In genomic region chr6:21831531-21832291, GRCh38 we compare ENCODE assay signal across 20 cellular contexts.
DNase-seq lines count a peak whose midpoint lies in the region; ATAC-seq, FAIRE-seq and TF ChIP-seq lines count a peak whose summit lies in the region.
"Had no signal": no experiment of that assay in that cellular context is flagged by ENCODE, and none has a peak within 500 bp of the region (broad histone marks: within the 10 kb centered on the region; RNA-seq: fewer than 3 reads in every experiment).

No MANE protein-coding gene starts in this region.

- 52 to 62% methylated on average over 7 to 8 of the region's 8 CpGs for WGBS in transverse colon (ENCODE audit: low coverage in 1 of 2), 2 donors

- FAIRE-seq in HTR-8/SVneo (lab: Jason Lieb, UNC) = no peak
- FAIRE-seq: G401.6 had no signal

- no peaks in the 10 kb centered on the region; the same call in 1 of the 2 replicates for H3K36me3 ChIP-seq in HUES48 (ENCODE audit: control insufficient read depth, insufficient read depth, low read length)
- no peaks in the 10 kb centered on the region for H3K36me3 ChIP-seq in transverse colon
- H3K36me3 ChIP-seq: BLaER1 treated with 17β-estradiol and CSF1 and Interleukin-3, amounts not matched to agents 10 nM and 100 nM; heart right ventricle; MG63 had no signal

- H3K9me3 ChIP-seq in HUES48 (ENCODE audit: control insufficient read depth, insufficient read depth, low read length) (no peaks in the 10 kb centered on the region), transverse colon (no peaks in the 10 kb centered on the region)
- H3K9me3 ChIP-seq: heart right ventricle, MG63 had no signal

- TF ChIP-seq POLR2A in transverse colon (IDR thresholded peaks at IDR 0.05) = no peak

- DNase-seq in AG10803 (ENCODE audit: low read depth) (peak; percentile 85), chondrocyte (ENCODE audit: low spot score) (no peak), mesothelial cell of epicardium (ENCODE audit: low spot score in 2 of 2, unreplicated experiment in 2 of 2) (no peak), transverse colon (no peak), HTR-8/SVneo (ENCODE audit: insufficient read length, low spot score) (no peak)
- no peak for DNase-seq in effector CD4-positive, alpha-beta T cell
- DNase-seq in stimulated activated naive B cell treated with anti-CD40 and anti-IgM and Interleukin-4, amounts not matched to agents 10 μg/mL and 1 μg/mL and 100 μg/mL, for 72 hours = no peak
- DNase-seq: dorsolateral prefrontal cortex; heart right ventricle; MG63; NCI-H2227 treated with DMSO at 0.1 percent for 48 hours; PC-9; stimulated activated CD4-positive, alpha-beta T cell treated with anti-CD3 and anti-CD28 coated beads, Interleukin-2, amount 100 ng/mL, for 24 hours; T-helper 9 cell had no signal

- no peak overlapping the region for H3K4me3 ChIP-seq in AG10803 (ENCODE audit: low read length)
- no peak overlapping the region for H3K4me3 ChIP-seq in HUES48 (ENCODE audit: low read depth, low read length)
- no peak overlapping the region for H3K4me3 ChIP-seq in transverse colon
- H3K4me3 ChIP-seq: BLaER1 treated with 17β-estradiol and CSF1 and Interleukin-3, amounts not matched to agents 10 nM and 100 nM; dorsolateral prefrontal cortex; heart right ventricle; MG63; PC-9 had no signal

- H3K4me1 Mint-ChIP-seq in chondrocyte (ENCODE audit: low read depth) (peaks cover 31% of the 10 kb centered on the region), mesothelial cell of epicardium (peaks cover 75% of the 10 kb centered on the region)
- peaks cover 1 to 19% of the 10 kb centered on the region in 2 donors for H3K4me1 Mint-ChIP-seq in stimulated activated naive B cell treated with anti-CD40 and anti-IgM and Interleukin-4, amounts not matched to agents 10 μg/mL and 1 μg/mL and 100 μg/mL, for 72 hours
- H3K4me1 Mint-ChIP-seq: stimulated activated effector memory CD8-positive, alpha-beta T cell treated with anti-CD3 and anti-CD28 coated beads, Interleukin-12 subunit alpha, Interleukin-12 subunit beta, amount 100 ng/mL, for 72 hours had no signal

- peak overlapping the region; percentile 76 for H3K27ac Mint-ChIP-seq in chondrocyte (ENCODE audit: unreplicated experiment)
- H3K27ac Mint-ChIP-seq in mesothelial cell of epicardium = peak overlapping the region; percentile 91
- H3K27ac Mint-ChIP-seq in stimulated activated naive B cell treated with anti-CD40 and anti-IgM and Interleukin-4, amounts not matched to agents 10 μg/mL and 1 μg/mL and 100 μg/mL, for 72 hours = no peak overlapping the region
- H3K27ac Mint-ChIP-seq: activated naive CD8-positive, alpha-beta T cell; stimulated activated effector memory CD8-positive, alpha-beta T cell treated with anti-CD3 and anti-CD28 coated beads, Interleukin-12 subunit alpha, Interleukin-12 subunit beta, amount 100 ng/mL, for 72 hours had no signal

- H3K27me3 ChIP-seq in HUES48 (ENCODE audit: control insufficient read depth, insufficient read depth, low read length) (no peaks in the 10 kb centered on the region), transverse colon (no peaks in the 10 kb centered on the region)
- H3K27me3 ChIP-seq: BLaER1 treated with 17β-estradiol and CSF1 and Interleukin-3, amounts not matched to agents 10 nM and 100 nM; dorsolateral prefrontal cortex; heart right ventricle; MG63 had no signal

- intact Hi-C loops in transverse colon (cut with DNase I; ENCODE audit: low total_unique reads) = no loop called here

- H3K9me3 Mint-ChIP-seq in chondrocyte (ENCODE audit: low read depth) (no peaks in the 10 kb centered on the region), mesothelial cell of epicardium (no peaks in the 10 kb centered on the region)
- no peaks in the 10 kb centered on the region for H3K9me3 Mint-ChIP-seq in stimulated activated naive B cell treated with anti-CD40 and anti-IgM and Interleukin-4, amounts not matched to agents 10 μg/mL and 1 μg/mL and 100 μg/mL, for 72 hours
- H3K9me3 Mint-ChIP-seq: stimulated activated effector memory CD8-positive, alpha-beta T cell treated with anti-CD3 and anti-CD28 coated beads, Interleukin-12 subunit alpha, Interleukin-12 subunit beta, amount 100 ng/mL, for 72 hours had no signal

- H3K4me1 ChIP-seq in HUES48 (ENCODE audit: control insufficient read depth, insufficient read depth, low read length) (peaks cover 49% of the 10 kb centered on the region), transverse colon (peaks cover 0 to 5% (median 0%) of the 10 kb centered on the region in 4 donors)
- H3K4me1 ChIP-seq: parathyroid adenoma had no signal

- in situ Hi-C loops in transverse colon (cut with MboI; ENCODE audit: low pct_ligation_motif_present in 1 of 4, low pct_unique_long_range_greater_than_20kb in 1 of 4, low sequenced_read_pairs in 3 of 4) = no loop called here

- no peaks in the 10 kb centered on the region for H3K27me3 Mint-ChIP-seq in chondrocyte (ENCODE audit: low read depth)
- H3K27me3 Mint-ChIP-seq in mesothelial cell of epicardium (ENCODE audit: low read depth) = no peaks in the 10 kb centered on the region
- H3K27me3 Mint-ChIP-seq in stimulated activated naive B cell treated with anti-CD40 and anti-IgM and Interleukin-4, amounts not matched to agents 10 μg/mL and 1 μg/mL and 100 μg/mL, for 72 hours = peaks cover 0 to 4% of the 10 kb centered on the region in 2 donors
- H3K27me3 Mint-ChIP-seq: activated naive CD8-positive, alpha-beta T cell had no signal

- TF ChIP-seq CTCF in AG10803 (conservative IDR thresholded peaks at IDR 0.05; ENCODE audit: low read length) (no peak), chondrocyte (IDR thresholded peaks at IDR 0.05) (no peak), mesothelial cell of epicardium (IDR thresholded peaks at IDR 0.05; ENCODE audit: unreplicated experiment) (no peak), transverse colon (IDR thresholded peaks at IDR 0.05) (no peak)

- H3K27ac ChIP-seq in HUES48 (ENCODE audit: low read depth, low read length) (peak overlapping the region; percentile 32), transverse colon (peak overlapping the region in 2 of 4 donors; percentile 33)
- H3K27ac ChIP-seq: BLaER1 treated with 17β-estradiol and CSF1 and Interleukin-3, amounts not matched to agents 10 nM and 100 nM; dorsolateral prefrontal cortex; parathyroid adenoma; PC-9 had no signal

- H3K4me3 Mint-ChIP-seq in chondrocyte (ENCODE audit: unreplicated experiment) (no peak overlapping the region), mesothelial cell of epicardium (peak overlapping the region; percentile 1)
- no peak overlapping the region for H3K4me3 Mint-ChIP-seq in stimulated activated naive B cell treated with anti-CD40 and anti-IgM and Interleukin-4, amounts not matched to agents 10 μg/mL and 1 μg/mL and 100 μg/mL, for 72 hours
- H3K4me3 Mint-ChIP-seq: activated naive CD8-positive, alpha-beta T cell; stimulated activated effector memory CD8-positive, alpha-beta T cell treated with anti-CD3 and anti-CD28 coated beads, Interleukin-12 subunit alpha, Interleukin-12 subunit beta, amount 100 ng/mL, for 72 hours had no signal

- H3K9ac ChIP-seq in HUES48 (ENCODE audit: low read depth, low read length) = no peak overlapping the region
- H3K9ac ChIP-seq: BLaER1 treated with 17β-estradiol and CSF1 and Interleukin-3, amounts not matched to agents 10 nM and 100 nM; parathyroid adenoma had no signal

- no peaks in the 10 kb centered on the region for H3K36me3 Mint-ChIP-seq in chondrocyte (ENCODE audit: low read depth)
- H3K36me3 Mint-ChIP-seq in mesothelial cell of epicardium = peaks cover 4% of the 10 kb centered on the region
- H3K36me3 Mint-ChIP-seq in stimulated activated naive B cell treated with anti-CD40 and anti-IgM and Interleukin-4, amounts not matched to agents 10 μg/mL and 1 μg/mL and 100 μg/mL, for 72 hours = no peaks in the 10 kb centered on the region
- H3K36me3 Mint-ChIP-seq: activated naive CD8-positive, alpha-beta T cell; stimulated activated effector memory CD8-positive, alpha-beta T cell treated with anti-CD3 and anti-CD28 coated beads, Interleukin-12 subunit alpha, Interleukin-12 subunit beta, amount 100 ng/mL, for 72 hours had no signal

- TF ChIP-seq EP300 in transverse colon (IDR thresholded peaks at IDR 0.05; ENCODE audit: low read depth) = no peak

- no peak for ATAC-seq in stimulated activated naive B cell treated with anti-CD40 and anti-IgM and Interleukin-4, amounts not matched to agents 10 μg/mL and 1 μg/mL and 100 μg/mL, for 72 hours (replicated peaks)
- ATAC-seq: heart right ventricle; stimulated activated effector memory CD8-positive, alpha-beta T cell treated with anti-CD3 and anti-CD28 coated beads, Interleukin-12 subunit alpha, Interleukin-12 subunit beta, amount 100 ng/mL, for 72 hours had no signal
